ENCODE assay signal across 13 cellular contexts in genomic region chr1:57072775-57073174, GRCh38.
A peak's percentile ranks its signal among the peaks of the same experiment; 100 is the strongest.
DNase-seq lines count a peak whose midpoint lies in the region; ATAC-seq and TF ChIP-seq lines count a peak whose summit lies in the region.
"Had no signal": no experiment of that assay in that cellular context is flagged by ENCODE, and none has a peak within 500 bp of the region (broad histone marks: within the 10 kb centered on the region; RNA-seq: fewer than 3 reads in every experiment).

No MANE protein-coding gene starts in this region.

- H3K4me1 ChIP-seq in HCT116 (ENCODE audit: control insufficient read depth in 1 of 2, insufficient read depth in 2 of 2, low read length in 2 of 2) = no peaks in the 10 kb centered on the region
- H3K4me1 ChIP-seq in OCI-LY7 (ENCODE audit: insufficient read depth, low read length, poor library complexity, severe bottlenecking) = no peaks in the 10 kb centered on the region

- peaks cover 16% of the 10 kb centered on the region; the same call in 1 of the 2 replicates for H3K27me3 ChIP-seq in HCT116 (ENCODE audit: insufficient read depth, low read length)

- CTCF ChIA-PET in HCT116 (lab: Charles Lee) (no interaction called here), OCI-LY7 (lab: Charles Lee; ENCODE audit: unreplicated experiment) (no interaction called here)
- CTCF ChIA-PET in activated CD4-positive, alpha-beta T cell treated with anti-CD3 and anti-CD28 coated beads, Interleukin-2, amount 10 ng/mL, durations not matched to agents 7 days and 5 days (lab: Charles Lee) = interaction anchor here (0.8 kb wide), 1 partner anchor 166 kb away, joined by 3 read pairs; no protein-coding TSS in a partner anchor

- no peak overlapping the region for H3K4me3 Mint-ChIP-seq in activated CD4-positive, alpha-beta T cell treated with anti-CD3 and anti-CD28 coated beads, Interleukin-2, amount 10 ng/mL, durations not matched to agents 7 days and 5 days
- H3K4me3 Mint-ChIP-seq: effector memory CD8-positive, alpha-beta T cell; natural killer cell treated with Interleukin-12 subunit alpha and Interleukin-12 subunit beta and Interleukin-15 and Interleukin-18, amount 100 ng/mL, for 72 hours had no signal

- H2AFZ ChIP-seq in HCT116 (ENCODE audit: low read depth, low read length, poor library complexity, severe bottlenecking) (no peak overlapping the region), OCI-LY7 (ENCODE audit: low read length) (no peak overlapping the region)

- ATAC-seq in GM18498 (IDR thresholded peaks at IDR 0.05; ENCODE audit: unreplicated experiment) (peak; percentile 56), HCT116 (peak; percentile 57; the same call in 1 of the 2 replicates)
- ATAC-seq: effector memory CD8-positive, alpha-beta T cell had no signal

- H3K9me3 Mint-ChIP-seq in activated CD4-positive, alpha-beta T cell treated with anti-CD3 and anti-CD28 coated beads, Interleukin-2, amount 10 ng/mL, durations not matched to agents 7 days and 5 days = no peaks in the 10 kb centered on the region
- H3K9me3 Mint-ChIP-seq: effector memory CD8-positive, alpha-beta T cell; natural killer cell treated with Interleukin-12 subunit alpha and Interleukin-12 subunit beta and Interleukin-15 and Interleukin-18, amount 100 ng/mL, for 72 hours had no signal

- no peaks in the 10 kb centered on the region for H3K36me3 ChIP-seq in HCT116 (ENCODE audit: control insufficient read depth in 1 of 2, insufficient read depth in 2 of 2, low read length in 2 of 2)
- H3K36me3 ChIP-seq in OCI-LY7 (ENCODE audit: insufficient read depth, low read length) = no peaks in the 10 kb centered on the region

- no peak overlapping the region for H3K4me2 ChIP-seq in HCT116 (ENCODE audit: low read length)
- no peak overlapping the region for H3K4me2 ChIP-seq in OCI-LY7 (ENCODE audit: low read length)

- POLR2A ChIA-PET in HCT116 (lab: Charles Lee) = no interaction called here
- POLR2A ChIA-PET in OCI-LY7 (lab: Charles Lee) = no interaction called here
- POLR2A ChIA-PET in activated CD4-positive, alpha-beta T cell treated with anti-CD3 and anti-CD28 coated beads, Interleukin-2, amount 10 ng/mL, durations not matched to agents 7 days and 5 days (lab: Charles Lee) = no interaction called here

- H4K20me1 ChIP-seq in HCT116 (ENCODE audit: insufficient read depth) = no peaks in the 10 kb centered on the region
- no peaks in the 10 kb centered on the region for H4K20me1 ChIP-seq in OCI-LY7 (ENCODE audit: insufficient read depth, low read length)

- BruUV-seq in HCT116 (replicated peaks; lab: Mats Ljungman, UMichigan) (no TSS peak), OCI-LY7 (replicated peaks; lab: Mats Ljungman, UMichigan) (no TSS peak)

- TF ChIP-seq CTCF in HCT116 (IDR thresholded peaks at IDR 0.05 in 2 of 3, conservative IDR thresholded peaks at IDR 0.05 in 1 of 3; ENCODE audit: borderline replicate concordance in 1 of 3, insufficient read depth in 1 of 3, low read depth in 2 of 3, low read length in 2 of 3) (peak in 2 of 3 experiments; percentile 17 to 18; a peak in 1 of 6 replicates), OCI-LY7 (conservative IDR thresholded peaks at IDR 0.05; ENCODE audit: low read length) (peak; percentile 49)

- H3K27me3 Mint-ChIP-seq in activated CD4-positive, alpha-beta T cell treated with anti-CD3 and anti-CD28 coated beads, Interleukin-2, amount 10 ng/mL, durations not matched to agents 7 days and 5 days = no peaks in the 10 kb centered on the region
- H3K27me3 Mint-ChIP-seq: effector memory CD8-positive, alpha-beta T cell had no signal

- RAD21 ChIA-PET in HCT116 (lab: Charles Lee; ENCODE audit: low non-redundant PET in 1 of 2, low total read pairs in 2 of 2, uncharacterized antibody in 2 of 2, unreplicated experiment in 2 of 2) = no interaction called here

- H3K4me1 Mint-ChIP-seq in activated CD4-positive, alpha-beta T cell treated with anti-CD3 and anti-CD28 coated beads, Interleukin-2, amount 10 ng/mL, durations not matched to agents 7 days and 5 days = no peaks in the 10 kb centered on the region

- no peaks in the 10 kb centered on the region for H3K79me2 ChIP-seq in HCT116 (ENCODE audit: insufficient read depth, low read length)
- H3K79me2 ChIP-seq in OCI-LY7 (ENCODE audit: insufficient read depth, low read depth, low read length) = no peaks in the 10 kb centered on the region

- H3K36me3 Mint-ChIP-seq in activated CD4-positive, alpha-beta T cell treated with anti-CD3 and anti-CD28 coated beads, Interleukin-2, amount 10 ng/mL, durations not matched to agents 7 days and 5 days (ENCODE audit: low read depth) = no peaks in the 10 kb centered on the region
- H3K36me3 Mint-ChIP-seq: natural killer cell treated with Interleukin-12 subunit alpha and Interleukin-12 subunit beta and Interleukin-15 and Interleukin-18, amount 100 ng/mL, for 72 hours had no signal

- H3K4me3 ChIP-seq in HCT116 (replicated peaks in 1 of 2; ENCODE audit: low read depth in 1 of 2, low read length in 2 of 2) (no peak overlapping the region), OCI-LY7 (ENCODE audit: low read depth, low read length, poor library complexity, severe bottlenecking) (no peak overlapping the region)

- H3K27ac Mint-ChIP-seq in activated CD4-positive, alpha-beta T cell treated with anti-CD3 and anti-CD28 coated beads, Interleukin-2, amount 10 ng/mL, durations not matched to agents 7 days and 5 days = no peak overlapping the region
- H3K27ac Mint-ChIP-seq: effector memory CD8-positive, alpha-beta T cell; natural killer cell treated with Interleukin-12 subunit alpha and Interleukin-12 subunit beta and Interleukin-15 and Interleukin-18, amount 100 ng/mL, for 72 hours had no signal

- TF ChIP-seq POLR2A in HCT116 (IDR thresholded peaks at IDR 0.05; ENCODE audit: borderline replicate concordance, extremely low read depth, insufficient read depth, insufficient read length) = no peak

- H3K9ac ChIP-seq in HCT116 (ENCODE audit: low read length) = no peak overlapping the region

- H3K9me2 ChIP-seq in HCT116 (ENCODE audit: insufficient read depth) (no peaks in the 10 kb centered on the region), OCI-LY7 (ENCODE audit: insufficient read depth, low read length) (no peaks in the 10 kb centered on the region)

- H3K27ac ChIP-seq in HCT116 (ENCODE audit: low read depth, low read length) (no peak overlapping the region), OCI-LY7 (ENCODE audit: low read depth, low read length, poor library complexity, severe bottlenecking) (no peak overlapping the region)

- no peak for TF ChIP-seq RAD21 in HCT116 (IDR thresholded peaks at IDR 0.05; ENCODE audit: low read depth)

- H3K9me3 ChIP-seq in HCT116 (ENCODE audit: control insufficient read depth in 1 of 2, insufficient read depth in 1 of 2, low read depth in 1 of 2, low read length in 2 of 2) = no peaks in the 10 kb centered on the region
- no peaks in the 10 kb centered on the region for H3K9me3 ChIP-seq in OCI-LY7 (ENCODE audit: low read length)

- DNase-seq in HCT116 (ENCODE audit: low read depth, low spot score) (no peak), OCI-LY7 (ENCODE audit: low spot score) (peak; percentile 7), medulla oblongata (ENCODE audit: extremely low spot score) (peak; percentile 27), SIG-M5 (lab: John Stamatoyannopoulos, UW) (no peak), NCI-H1092 treated with DMSO at 0.1 percent for 48 hours (lab: John Stamatoyannopoulos, UW) (no peak)
- DNase-seq in activated CD4-positive, alpha-beta T cell treated with anti-CD3 and anti-CD28 coated beads, Interleukin-2, amount 10 ng/mL, durations not matched to agents 7 days and 5 days = no peak
- DNase-seq: DMS153; effector memory CD8-positive, alpha-beta T cell; Kasumi-1; NCI-H524; SW 1271 had no signal

- intact Hi-C loops in HCT116 (cut with micrococcal nuclease) (no loop called here), OCI-LY7 (cut with micrococcal nuclease; ENCODE audit: unreplicated experiment) (no loop called here)

TF ChIP-seq in HCT116, 20 proteins besides CTCF, POLR2A, EP300 and RAD21 (continues in another document):
- TF ChIP-seq ZFX (IDR thresholded peaks at IDR 0.05) (no peak), SRF (IDR thresholded peaks at IDR 0.05; ENCODE audit: low read depth) (no peak), ELF1 (IDR thresholded peaks at IDR 0.05; ENCODE audit: borderline replicate concordance, low read depth) (no peak), ZNF274 (IDR thresholded peaks at IDR 0.05; ENCODE audit: low read depth, low read length) (no peak), CEBPB (IDR thresholded peaks at IDR 0.05; ENCODE audit: low read depth) (no peak), EZH2 (IDR thresholded peaks at IDR 0.05) (no peak), TCF7L2 (IDR thresholded peaks at IDR 0.05; ENCODE audit: borderline replicate concordance, extremely low read depth, insufficient read depth, insufficient read length) (no peak), FOSL1 (IDR thresholded peaks at IDR 0.05; ENCODE audit: low read depth) (no peak), SP1 (IDR thresholded peaks at IDR 0.05; ENCODE audit: low read depth) (no peak)
- TF ChIP-seq, protein P1, sequence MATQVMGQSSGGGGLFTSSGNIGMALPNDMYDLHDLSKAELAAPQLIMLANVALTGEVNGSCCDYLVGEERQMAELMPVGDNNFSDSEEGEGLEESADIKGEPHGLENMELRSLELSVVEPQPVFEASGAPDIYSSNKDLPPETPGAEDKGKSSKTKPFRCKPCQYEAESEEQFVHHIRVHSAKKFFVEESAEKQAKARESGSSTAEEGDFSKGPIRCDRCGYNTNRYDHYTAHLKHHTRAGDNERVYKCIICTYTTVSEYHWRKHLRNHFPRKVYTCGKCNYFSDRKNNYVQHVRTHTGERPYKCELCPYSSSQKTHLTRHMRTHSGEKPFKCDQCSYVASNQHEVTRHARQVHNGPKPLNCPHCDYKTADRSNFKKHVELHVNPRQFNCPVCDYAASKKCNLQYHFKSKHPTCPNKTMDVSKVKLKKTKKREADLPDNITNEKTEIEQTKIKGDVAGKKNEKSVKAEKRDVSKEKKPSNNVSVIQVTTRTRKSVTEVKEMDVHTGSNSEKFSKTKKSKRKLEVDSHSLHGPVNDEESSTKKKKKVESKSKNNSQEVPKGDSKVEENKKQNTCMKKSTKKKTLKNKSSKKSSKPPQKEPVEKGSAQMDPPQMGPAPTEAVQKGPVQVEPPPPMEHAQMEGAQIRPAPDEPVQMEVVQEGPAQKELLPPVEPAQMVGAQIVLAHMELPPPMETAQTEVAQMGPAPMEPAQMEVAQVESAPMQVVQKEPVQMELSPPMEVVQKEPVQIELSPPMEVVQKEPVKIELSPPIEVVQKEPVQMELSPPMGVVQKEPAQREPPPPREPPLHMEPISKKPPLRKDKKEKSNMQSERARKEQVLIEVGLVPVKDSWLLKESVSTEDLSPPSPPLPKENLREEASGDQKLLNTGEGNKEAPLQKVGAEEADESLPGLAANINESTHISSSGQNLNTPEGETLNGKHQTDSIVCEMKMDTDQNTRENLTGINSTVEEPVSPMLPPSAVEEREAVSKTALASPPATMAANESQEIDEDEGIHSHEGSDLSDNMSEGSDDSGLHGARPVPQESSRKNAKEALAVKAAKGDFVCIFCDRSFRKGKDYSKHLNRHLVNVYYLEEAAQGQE (IDR thresholded peaks at IDR 0.05; ENCODE audit: low read depth) = no peak

Comparison
In these comparisons a context has a peak if more than half of its experiments do, and no peak if none do; other contexts are left out.
1. DNase-seq: peak in OCI-LY7 (single experiment) and medulla oblongata (single experiment); none in HCT116 (single experiment), SIG-M5 (single experiment), activated CD4-positive, alpha-beta T cell treated with anti-CD3 and anti-CD28 coated beads, Interleukin-2, amount 10 ng/mL, durations not matched to agents 7 days and 5 days (single experiment) and NCI-H1092 treated with DMSO at 0.1 percent for 48 hours (single experiment).